ENCODE assay signal across 13 cellular contexts in genomic region chr15:65083262-65083701, GRCh38. TPM values are rescaled to one million over a fixed set of nuclear protein-coding genes. Genes with fewer than 3 reads are reported as not detected.
DNase-seq lines count a peak whose midpoint lies in the region; ATAC-seq and TF ChIP-seq lines count a peak whose summit lies in the region.
"Had no signal": no experiment of that assay in that cellular context is flagged by ENCODE, and none has a peak within 500 bp of the region (broad histone marks: within the 10 kb centered on the region; RNA-seq: fewer than 3 reads in every experiment).

No MANE protein-coding gene starts in this region.

- H3K4me1 ChIP-seq in ectodermal cell (ENCODE audit: control insufficient read depth, insufficient read depth, low read length) (peaks cover 55% of the 10 kb centered on the region), GM23248 (ENCODE audit: insufficient read depth) (no peaks in the 10 kb centered on the region)

- H3F3A ChIP-seq in GM23248 (ENCODE audit: insufficient read depth): no peaks in the 10 kb centered on the region

- H3K9me2 ChIP-seq in GM23248 (ENCODE audit: insufficient read depth): no peaks in the 10 kb centered on the region

- H3K27ac ChIP-seq in ectodermal cell (ENCODE audit: insufficient read depth, low read depth, low read length, poor library complexity, severe bottlenecking) (peak overlapping the region; percentile 91), GM23248 (no peak overlapping the region)

- no peaks in the 10 kb centered on the region for H3K79me2 ChIP-seq in GM23248 (ENCODE audit: insufficient read depth)

- H3K9me3 ChIP-seq in ectodermal cell (ENCODE audit: control insufficient read depth, low read length) (no peaks in the 10 kb centered on the region), GM23248 (ENCODE audit: low read depth) (no peaks in the 10 kb centered on the region)
- H3K9me3 ChIP-seq: BE2C had no signal

- H3K4me3 Mint-ChIP-seq in natural killer cell treated with Interleukin-12 subunit alpha and Interleukin-12 subunit beta and Interleukin-15 and Interleukin-18, amount 100 ng/mL, for 72 hours: no peak overlapping the region
- H3K4me3 Mint-ChIP-seq in natural killer cell: no peak overlapping the region
- H3K4me3 Mint-ChIP-seq in T-cell: no peak overlapping the region

- H3K36me3 ChIP-seq in ectodermal cell (ENCODE audit: control insufficient read depth, insufficient read depth, low read length) (no peaks in the 10 kb centered on the region), GM23248 (ENCODE audit: low read depth) (no peaks in the 10 kb centered on the region)
- H3K36me3 ChIP-seq: BE2C had no signal

- no peak for TF ChIP-seq CTCF in natural killer cell (IDR thresholded peaks at IDR 0.05)

- 0 to 1% methylated on average over 7 of the region's 7 CpGs for WGBS in ectodermal cell, 2 experiments
- WGBS in GM23248 (ENCODE audit: low coverage in 1 of 2, low lambda C conversion rate in 2 of 2, missing lambda C conversion rate in 2 of 2), 2 experiments: 77 to 78% methylated on average over 7 of the region's 7 CpGs

- peaks cover 60% of the 10 kb centered on the region for H3K27me3 ChIP-seq in ectodermal cell (ENCODE audit: control insufficient read depth, insufficient read depth, low read length, poor library complexity, severe bottlenecking)
- H3K27me3 ChIP-seq in GM23248 (replicated peaks; ENCODE audit: insufficient read depth): peaks cover 12% of the 10 kb centered on the region; the same call in 1 of the 2 replicates
- H3K27me3 ChIP-seq: BE2C had no signal

- H3K4me3 ChIP-seq in ectodermal cell (ENCODE audit: insufficient read depth, low read depth, low read length) (no peak overlapping the region), GM23248 (no peak overlapping the region)

- CTCF ChIA-PET in T-cell (lab: Charles Lee): interaction anchor here in 1 of 2 donors (1.0 kb wide), 1 partner anchor 50 kb away, joined by 3 read pairs; no protein-coding TSS in a partner anchor

- ATAC-seq in natural killer cell treated with Interleukin-12 subunit alpha and Interleukin-12 subunit beta and Interleukin-15 and Interleukin-18, amount 100 ng/mL, for 72 hours: no peak
- ATAC-seq in natural killer cell (no peak), T-cell (replicated peaks in 1 of 4) (no peak)

- H3K9ac ChIP-seq in GM23248: no peak overlapping the region

- no peak overlapping the region for H3K27ac Mint-ChIP-seq in natural killer cell treated with Interleukin-12 subunit alpha and Interleukin-12 subunit beta and Interleukin-15 and Interleukin-18, amount 100 ng/mL, for 72 hours
- H3K27ac Mint-ChIP-seq in natural killer cell: no peak overlapping the region
- H3K27ac Mint-ChIP-seq in T-cell: no peak overlapping the region

- POLR2A ChIA-PET in T-cell (lab: Charles Lee): interaction anchor here in 1 of 2 donors (1.0 kb wide), 1 partner anchor 50 kb away, joined by 3 read pairs; no protein-coding TSS in a partner anchor

- no peaks in the 10 kb centered on the region for H4K20me1 ChIP-seq in GM23248 (ENCODE audit: insufficient read depth)

- H3K4me1 Mint-ChIP-seq in natural killer cell treated with Interleukin-12 subunit alpha and Interleukin-12 subunit beta and Interleukin-15 and Interleukin-18, amount 100 ng/mL, for 72 hours (ENCODE audit: low read depth in 2 of 2): peaks cover 8 to 19% of the 10 kb centered on the region in 2 donors
- peaks cover 12 to 19% of the 10 kb centered on the region in 2 donors for H3K4me1 Mint-ChIP-seq in natural killer cell
- H3K4me1 Mint-ChIP-seq in T-cell: peaks cover 13 to 15% (median 15%) of the 10 kb centered on the region in 3 donors

- H3K27me3 Mint-ChIP-seq in natural killer cell treated with Interleukin-12 subunit alpha and Interleukin-12 subunit beta and Interleukin-15 and Interleukin-18, amount 100 ng/mL, for 72 hours: peaks cover 23 to 31% of the 10 kb centered on the region in 2 donors
- H3K27me3 Mint-ChIP-seq in natural killer cell (ENCODE audit: low read depth in 2 of 2) (peaks cover 35 to 49% of the 10 kb centered on the region in 2 donors), T-cell (peaks cover 20 to 21% of the 10 kb centered on the region in 2 donors)

- H3K36me3 Mint-ChIP-seq in natural killer cell treated with Interleukin-12 subunit alpha and Interleukin-12 subunit beta and Interleukin-15 and Interleukin-18, amount 100 ng/mL, for 72 hours: no peaks in the 10 kb centered on the region
- H3K36me3 Mint-ChIP-seq in natural killer cell (no peaks in the 10 kb centered on the region), T-cell (no peaks in the 10 kb centered on the region)

- no peak overlapping the region for H2AFZ ChIP-seq in GM23248

- in situ Hi-C loops in GM23248 (cut with MboI): no loop called here

- peak; percentile 10 for DNase-seq in natural killer cell treated with Interleukin-12 subunit alpha and Interleukin-12 subunit beta and Interleukin-15 and Interleukin-18, amount 100 ng/mL, for 72 hours (ENCODE audit: low spot score)
- DNase-seq in natural killer cell (no peak), medulla oblongata (ENCODE audit: extremely low spot score) (peak; percentile 81), T-cell (no peak), GM23248 (no peak), NCI-H1092 treated with DMSO at 0.1 percent for 48 hours (lab: John Stamatoyannopoulos, UW) (no peak)
- no peak for DNase-seq in activated effector memory CD4-positive, alpha-beta T cell treated with Interleukin-2 at 50 U/mL for 16 hours
- DNase-seq: activated CD8-positive, alpha-beta memory T cell treated with anti-CD3 and anti-CD28 coated beads, Interleukin-2, amount 50 U/mL, for 4 hours; BE2C; effector CD8-positive, alpha-beta T cell; MV-4-11 had no signal

- intact Hi-C loops in natural killer cell (cut with micrococcal nuclease): no loop called here

- no peaks in the 10 kb centered on the region for H3K9me3 Mint-ChIP-seq in natural killer cell treated with Interleukin-12 subunit alpha and Interleukin-12 subunit beta and Interleukin-15 and Interleukin-18, amount 100 ng/mL, for 72 hours
- no peaks in the 10 kb centered on the region for H3K9me3 Mint-ChIP-seq in natural killer cell
- H3K9me3 Mint-ChIP-seq in T-cell: no peaks in the 10 kb centered on the region

- no peak overlapping the region for H3K4me2 ChIP-seq in GM23248 (ENCODE audit: unreplicated experiment)

RNA-seq across cellular contexts. Expression of gene KBTBD13, which starts 6.7 kb away (rescaled TPM):
- not detected for total RNA-seq in natural killer cell treated with Interleukin-12 subunit alpha and Interleukin-12 subunit beta and Interleukin-15 and Interleukin-18, amount 100 ng/mL, for 72 hours
- total RNA-seq in natural killer cell (not detected), T-cell (not detected)
- polyA plus RNA-seq in ectodermal cell (2013, experiment 1 of 4): not detected
- polyA plus RNA-seq in ectodermal cell (2013, experiment 2 of 4): not detected
- polyA plus RNA-seq in ectodermal cell (2013, experiment 3 of 4): not detected
- not detected for polyA plus RNA-seq in ectodermal cell (2013, experiment 4 of 4)
- not detected in 2 replicates for total RNA-seq in GM23248 (2014; rRNA removed; shearing (Covaris generic))
- polyA plus RNA-seq in GM23248 (2016; fragmentation: Nextera tagmentation; extraction: Ambion mirVana): not detected in 2 replicates

RNA-seq across cellular contexts. Expression of gene RASL12, which starts 15.5 kb away (rescaled TPM):
- total RNA-seq in natural killer cell treated with Interleukin-12 subunit alpha and Interleukin-12 subunit beta and Interleukin-15 and Interleukin-18, amount 100 ng/mL, for 72 hours: not detected
- total RNA-seq in natural killer cell (not detected), T-cell (under 1 TPM in 2 of 5 donors, not detected in 3; 0.09 to 0.18 TPM)
- polyA plus RNA-seq in ectodermal cell (2013, experiment 1 of 4): 9.1 TPM
- 8.7 TPM for polyA plus RNA-seq in ectodermal cell (2013, experiment 2 of 4)
- 7.8 TPM for polyA plus RNA-seq in ectodermal cell (2013, experiment 3 of 4)
- polyA plus RNA-seq in ectodermal cell (2013, experiment 4 of 4): 7.5 TPM
- total RNA-seq in GM23248 (2014; rRNA removed; shearing (Covaris generic)): not detected in 2 replicates
- polyA plus RNA-seq in GM23248 (2016; fragmentation: Nextera tagmentation; extraction: Ambion mirVana): not detected in 2 replicates

RNA-seq across cellular contexts. Expression of gene UBAP1L, which starts 31.7 kb away (rescaled TPM):
- total RNA-seq in natural killer cell treated with Interleukin-12 subunit alpha and Interleukin-12 subunit beta and Interleukin-15 and Interleukin-18, amount 100 ng/mL, for 72 hours: 10 to 100 TPM in 1 of 2 donors, 1 to 10 TPM in 1; 5.7 to 14.2 TPM
- total RNA-seq in natural killer cell (1 to 10 TPM; 4.3 to 8.0 (median 7.5) TPM), T-cell (10 to 100 TPM; 12.5 to 15.1 (median 13.2) TPM)
- 2.0 TPM for polyA plus RNA-seq in ectodermal cell (2013, experiment 1 of 4)
- polyA plus RNA-seq in ectodermal cell (2013, experiment 2 of 4): 1.6 TPM
- polyA plus RNA-seq in ectodermal cell (2013, experiment 3 of 4): 1.0 TPM
- 1.3 TPM for polyA plus RNA-seq in ectodermal cell (2013, experiment 4 of 4)
- total RNA-seq in GM23248 (2014; rRNA removed; shearing (Covaris generic)): 0.43 and 0.63 TPM in 2 replicates
- polyA plus RNA-seq in GM23248 (2016; fragmentation: Nextera tagmentation; extraction: Ambion mirVana): 0.38 and 0.89 TPM in 2 replicates

RNA-seq across cellular contexts. Expression of gene SLC51B, which starts 38.1 kb away (rescaled TPM):
- total RNA-seq in natural killer cell treated with Interleukin-12 subunit alpha and Interleukin-12 subunit beta and Interleukin-15 and Interleukin-18, amount 100 ng/mL, for 72 hours: not detected
- total RNA-seq in natural killer cell (not detected), T-cell (not detected)
- polyA plus RNA-seq in ectodermal cell (2013, experiment 1 of 4): not detected
- polyA plus RNA-seq in ectodermal cell (2013, experiment 2 of 4): not detected
- polyA plus RNA-seq in ectodermal cell (2013, experiment 3 of 4): not detected
- not detected for polyA plus RNA-seq in ectodermal cell (2013, experiment 4 of 4)
- total RNA-seq in GM23248 (2014; rRNA removed; shearing (Covaris generic)): not detected in 2 replicates
- not detected in 2 replicates for polyA plus RNA-seq in GM23248 (2016; fragmentation: Nextera tagmentation; extraction: Ambion mirVana)
- total RNA-seq: myocyte had no signal

RNA-seq across cellular contexts. Expression of gene PDCD7, which starts 50.3 kb away (rescaled TPM):
- 10 to 100 TPM; 30.3 to 41.2 TPM for total RNA-seq in natural killer cell treated with Interleukin-12 subunit alpha and Interleukin-12 subunit beta and Interleukin-15 and Interleukin-18, amount 100 ng/mL, for 72 hours
- total RNA-seq in natural killer cell (10 to 100 TPM; 19.1 to 33.9 (median 26.7) TPM), T-cell (10 to 100 TPM; 33.2 to 43.6 (median 36.7) TPM)
- polyA plus RNA-seq in ectodermal cell (2013, experiment 1 of 4): 30.2 TPM
- polyA plus RNA-seq in ectodermal cell (2013, experiment 2 of 4): 25.6 TPM
- 22.4 TPM for polyA plus RNA-seq in ectodermal cell (2013, experiment 3 of 4)
- 24.1 TPM for polyA plus RNA-seq in ectodermal cell (2013, experiment 4 of 4)
- 11.8 and 13.6 TPM in 2 replicates for total RNA-seq in GM23248 (2014; rRNA removed; shearing (Covaris generic))
- polyA plus RNA-seq in GM23248 (2016; fragmentation: Nextera tagmentation; extraction: Ambion mirVana): 7.5 and 8.4 TPM in 2 replicates

Comparison
In these comparisons a context has a peak if more than half of its experiments do, and no peak if none do; other contexts are left out.
1. DNase-seq: peak in natural killer cell treated with Interleukin-12 subunit alpha and Interleukin-12 subunit beta and Interleukin-15 and Interleukin-18, amount 100 ng/mL, for 72 hours (single experiment) and medulla oblongata (single experiment); none in natural killer cell (single experiment), T-cell (0 of 34), GM23248 (single experiment), activated effector memory CD4-positive, alpha-beta T cell treated with Interleukin-2 at 50 U/mL for 16 hours (single experiment) and NCI-H1092 treated with DMSO at 0.1 percent for 48 hours (single experiment).